In the genomic region with DNA sequence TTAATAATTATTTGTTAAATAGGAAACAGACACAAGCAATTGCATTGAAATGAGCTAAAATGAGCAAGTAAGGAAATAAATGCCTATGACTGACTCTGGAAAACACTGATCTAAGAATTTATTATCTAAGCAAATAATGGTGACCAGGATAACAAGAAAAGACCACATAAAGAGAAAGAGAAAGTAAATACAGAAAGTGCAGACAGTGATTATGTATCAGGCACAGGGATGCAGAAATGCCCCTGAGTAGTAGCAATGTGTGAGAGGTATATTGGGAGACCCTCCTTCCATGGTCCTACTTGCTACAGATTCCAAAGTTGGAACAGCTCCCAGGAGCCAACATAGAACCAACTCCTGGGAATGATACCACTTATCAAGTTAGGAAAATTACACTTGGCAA, we compare ENCODE assay signal across 21 cellular contexts.
"Had no signal": no experiment of that assay in that cellular context is flagged by ENCODE, and none has a peak within 500 bp of the region (broad histone marks: within the 10 kb centered on the region; RNA-seq: fewer than 3 reads in every experiment).

No MANE protein-coding gene starts in this region.

- H3K9me3 ChIP-seq: breast epithelium, esophagus squamous epithelium, heart right ventricle, tibial nerve had no signal

- H3K36me3 ChIP-seq: breast epithelium, esophagus squamous epithelium, heart right ventricle, tibial nerve, WERI-Rb-1 had no signal

- H3K27me3 Mint-ChIP-seq: activated CD8-positive, alpha-beta memory T cell treated with anti-CD3 and anti-CD28 coated beads, Interleukin-2, amount 10 ng/mL, durations not matched to agents 7 days and 5 days; dendritic cell treated with granulocyte-macrophage colony-stimulating factor and Interleukin-4, amounts not matched to agents 40 ng/mL and 50 ng/mL, for 4 days; naive thymus-derived CD8-positive, alpha-beta T cell had no signal

- H3K27ac ChIP-seq: breast epithelium, WERI-Rb-1 had no signal

- H3K36me3 Mint-ChIP-seq: activated CD8-positive, alpha-beta memory T cell treated with anti-CD3 and anti-CD28 coated beads, Interleukin-2, amount 10 ng/mL, durations not matched to agents 7 days and 5 days; activated naive CD4-positive, alpha-beta T cell treated with anti-CD3 and anti-CD28 coated beads, Interleukin-2, amount 50 U/mL, for 72 hours had no signal

- ATAC-seq: activated CD8-positive, alpha-beta memory T cell treated with anti-CD3 and anti-CD28 coated beads, Interleukin-2, amount 10 ng/mL, durations not matched to agents 7 days and 5 days; activated CD8-positive, alpha-beta T cell treated with anti-CD3 and anti-CD28 coated beads, Interleukin-2, amount 10 ng/mL, durations not matched to agents 7 days and 5 days; activated naive CD4-positive, alpha-beta T cell treated with anti-CD3 and anti-CD28 coated beads, Interleukin-2, amount 50 U/mL, for 72 hours; heart right ventricle; naive thymus-derived CD8-positive, alpha-beta T cell had no signal

- H3K9me3 Mint-ChIP-seq: activated naive CD4-positive, alpha-beta T cell treated with anti-CD3 and anti-CD28 coated beads, Interleukin-2, amount 50 U/mL, for 72 hours; dendritic cell treated with granulocyte-macrophage colony-stimulating factor and Interleukin-4, amounts not matched to agents 40 ng/mL and 50 ng/mL, for 4 days; naive thymus-derived CD8-positive, alpha-beta T cell; neural crest cell had no signal

- H3K4me1 Mint-ChIP-seq: neural crest cell had no signal

- H3K4me3 ChIP-seq: breast epithelium, esophagus squamous epithelium, heart right ventricle, tibial nerve had no signal

- H3K27ac Mint-ChIP-seq: activated CD8-positive, alpha-beta memory T cell treated with anti-CD3 and anti-CD28 coated beads, Interleukin-2, amount 10 ng/mL, durations not matched to agents 7 days and 5 days; activated CD8-positive, alpha-beta T cell treated with anti-CD3 and anti-CD28 coated beads, Interleukin-2, amount 10 ng/mL, durations not matched to agents 7 days and 5 days; activated naive CD4-positive, alpha-beta T cell treated with anti-CD3 and anti-CD28 coated beads, Interleukin-2, amount 50 U/mL, for 72 hours; dendritic cell treated with granulocyte-macrophage colony-stimulating factor and Interleukin-4, amounts not matched to agents 40 ng/mL and 50 ng/mL, for 4 days had no signal

- H3K4me3 Mint-ChIP-seq: activated CD8-positive, alpha-beta memory T cell treated with anti-CD3 and anti-CD28 coated beads, Interleukin-2, amount 10 ng/mL, durations not matched to agents 7 days and 5 days; activated CD8-positive, alpha-beta T cell treated with anti-CD3 and anti-CD28 coated beads, Interleukin-2, amount 10 ng/mL, durations not matched to agents 7 days and 5 days; dendritic cell treated with granulocyte-macrophage colony-stimulating factor and Interleukin-4, amounts not matched to agents 40 ng/mL and 50 ng/mL, for 4 days; naive thymus-derived CD8-positive, alpha-beta T cell; neural crest cell had no signal

- H3K4me1 ChIP-seq: breast epithelium had no signal

- H3K27me3 ChIP-seq: breast epithelium, esophagus squamous epithelium, heart right ventricle, tibial nerve had no signal

- DNase-seq: activated CD8-positive, alpha-beta memory T cell treated with anti-CD3 and anti-CD28 coated beads, Interleukin-2, amount 10 ng/mL, durations not matched to agents 7 days and 5 days; activated CD8-positive, alpha-beta T cell treated with anti-CD3 and anti-CD28 coated beads, Interleukin-2, amount 10 ng/mL, durations not matched to agents 7 days and 5 days; activated naive CD4-positive, alpha-beta T cell; activated T-cell treated with anti-CD3 and anti-CD28 coated beads, Interleukin-2, amount 50 U/mL, for 48 hours; central memory CD4-positive, alpha-beta T cell; esophagus squamous epithelium; foreskin melanocyte; heart right ventricle; midbrain; naive thymus-derived CD8-positive, alpha-beta T cell; posterior cingulate gyrus; right cardiac atrium; stimulated activated CD4-positive, alpha-beta T cell treated with anti-CD3 and anti-CD28 coated beads, Interleukin-15, amount 100 ng/mL, for 24 hours; stimulated activated CD4-positive, alpha-beta T cell treated with anti-CD3 and anti-CD28 coated beads, Interleukin-2, amount 100 ng/mL, for 24 hours; stimulated activated naive CD4-positive, alpha-beta T cell treated with Interleukin-2 at 50 U/mL for 16 hours; WERI-Rb-1 had no signal
